Comparison of ENCODE assay signal across 16 cellular contexts in the genomic region with DNA sequence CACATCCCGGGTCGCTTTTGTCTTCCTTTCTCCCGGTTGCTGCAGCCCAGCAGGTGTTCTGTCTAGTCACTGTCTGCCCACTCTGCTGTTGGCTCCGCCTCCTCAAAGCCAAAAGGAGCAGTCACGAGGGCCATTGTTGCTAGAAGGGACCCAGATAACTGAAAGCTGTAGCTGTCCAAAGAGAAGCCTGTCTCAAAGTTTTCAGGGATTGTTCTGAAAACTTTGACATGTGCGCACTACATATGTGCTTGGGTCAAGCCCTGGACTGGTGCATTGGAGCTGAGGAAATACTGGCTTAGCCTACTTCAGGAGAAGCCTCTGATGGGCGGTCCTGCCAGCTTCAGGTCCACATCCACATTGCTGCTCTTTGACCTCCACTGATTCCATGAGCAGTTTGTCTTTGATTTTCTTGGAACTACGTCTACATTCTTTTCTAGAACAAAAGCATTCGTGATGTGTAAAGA. TPM values are rescaled to one million over a fixed set of nuclear protein-coding genes. Genes with fewer than 3 reads are reported as not detected.
DNase-seq lines count a peak whose midpoint lies in the region; ATAC-seq and TF ChIP-seq lines count a peak whose summit lies in the region.
"Had no signal": no experiment of that assay in that cellular context is flagged by ENCODE, and none has a peak within 500 bp of the region (broad histone marks: within the 10 kb centered on the region; RNA-seq: fewer than 3 reads in every experiment).

No MANE protein-coding gene starts in this region.

- no peaks in the 10 kb centered on the region for H3K9me2 ChIP-seq in GM23338 (ENCODE audit: insufficient read depth)

- CTCF ChIA-PET in CD4-positive, alpha-beta T cell (lab: Charles Lee): no interaction called here

- H3K27ac ChIP-seq in GM23338 (ENCODE audit: low read depth) (no peak overlapping the region), endodermal cell (ENCODE audit: low read depth, low read length) (peak overlapping the region; percentile 10)
- H3K27ac ChIP-seq in CD4-positive, alpha-beta T cell (ENCODE audit: low read depth, low read length): no peak overlapping the region
- H3K27ac ChIP-seq: body of pancreas, WERI-Rb-1 had no signal

- TF ChIP-seq CTCF in GM23338 (conservative IDR thresholded peaks at IDR 0.05; ENCODE audit: low read depth in 2 of 2) (no peak), endodermal cell (conservative IDR thresholded peaks at IDR 0.05) (no peak)
- TF ChIP-seq CTCF in CD4-positive, alpha-beta T cell (IDR thresholded peaks at IDR 0.05): no peak

- no peaks in the 10 kb centered on the region for H3K79me2 ChIP-seq in GM23338 (replicated peaks; ENCODE audit: insufficient read depth)

- intact Hi-C loops in CD4-positive, alpha-beta T cell (cut with DNase I, micrococcal nuclease): no loop called here

- DNase-seq in A172 (ENCODE audit: low spot score) (peak; percentile 93), GM23338 (ENCODE audit: low spot score) (peak; percentile 84), NCI-H748 treated with DMSO at 0.1 percent for 48 hours (lab: John Stamatoyannopoulos, UW) (peak; percentile 1), endodermal cell (peak; percentile 90), activated T-cell treated with anti-CD3 and anti-CD28 coated beads for 4 hours (no peak), activated gamma-delta T cell treated with Interleukin-2 at 50 U/mL for 16 hours (no peak)
- no peak for DNase-seq in CD4-positive, alpha-beta T cell
- DNase-seq: activated T-cell treated with anti-CD3 and anti-CD28 coated beads, Interleukin-2, amount 50 U/mL, for 72 hours; body of pancreas; GDM1; head of caudate nucleus; NCI-H2081 treated with DMSO at 0.1 percent for 48 hours; stimulated activated CD4-positive, alpha-beta T cell treated with anti-CD3 and anti-CD28 coated beads, Interleukin-1b, Interleukin-23, amount 100 ng/mL, for 48 hours; WERI-Rb-1 had no signal

- H3K4me3 Mint-ChIP-seq in GM23338 (no peak overlapping the region; the same call in 2 of the 3 replicates), endodermal cell (no peak overlapping the region)
- H3K4me3 Mint-ChIP-seq in CD4-positive, alpha-beta T cell: no peak overlapping the region
- H3K4me3 Mint-ChIP-seq: activated T-cell treated with anti-CD3 and anti-CD28 coated beads, Interleukin-2, amount 50 U/mL, for 72 hours; stimulated activated effector memory CD8-positive, alpha-beta T cell treated with anti-CD3 and anti-CD28 coated beads, Interleukin-12 subunit alpha, Interleukin-12 subunit beta, amount 100 ng/mL, for 72 hours had no signal

- peak overlapping the region; percentile 57; the same call in 1 of the 2 replicates for H2AFZ ChIP-seq in GM23338

- no peaks in the 10 kb centered on the region for H3K27me3 Mint-ChIP-seq in GM23338 (ENCODE audit: insufficient read depth, low read depth, poor library complexity)
- H3K27me3 Mint-ChIP-seq in endodermal cell (ENCODE audit: insufficient read depth): no peaks in the 10 kb centered on the region
- peaks cover 41% of the 10 kb centered on the region for H3K27me3 Mint-ChIP-seq in CD4-positive, alpha-beta T cell

- WGBS in endodermal cell (ENCODE audit: insufficient coverage in 1 of 2, insufficient read length in 1 of 2), 2 experiments: 68 to 75% methylated on average over 9 of the region's 9 CpGs

- H3K27me3 ChIP-seq in GM23338 (ENCODE audit: insufficient read depth) (no peaks in the 10 kb centered on the region), endodermal cell (ENCODE audit: control insufficient read depth, insufficient read depth, low read length, poor library complexity, severe bottlenecking) (no peaks in the 10 kb centered on the region)
- H3K27me3 ChIP-seq in CD4-positive, alpha-beta T cell (ENCODE audit: control insufficient read depth, insufficient read depth, low read length): peaks cover 6% of the 10 kb centered on the region
- H3K27me3 ChIP-seq: body of pancreas had no signal

- H3K36me3 ChIP-seq in GM23338 (ENCODE audit: insufficient read depth) (no peaks in the 10 kb centered on the region), endodermal cell (ENCODE audit: control insufficient read depth, insufficient read depth, low read length) (no peaks in the 10 kb centered on the region)
- H3K36me3 ChIP-seq: WERI-Rb-1 had no signal

- H3K4me1 ChIP-seq in GM23338 (ENCODE audit: insufficient read depth) (no peaks in the 10 kb centered on the region), endodermal cell (ENCODE audit: control insufficient read depth, insufficient read depth, low read length) (no peaks in the 10 kb centered on the region)
- H3K4me1 ChIP-seq: body of pancreas had no signal

- no peak overlapping the region for H3K4me3 ChIP-seq in GM23338
- no peak overlapping the region for H3K4me3 ChIP-seq in endodermal cell (ENCODE audit: low read length)
- H3K4me3 ChIP-seq: body of pancreas had no signal

- peaks cover 6% of the 10 kb centered on the region; the same call in 2 of the 3 replicates for H3K4me1 Mint-ChIP-seq in GM23338
- H3K4me1 Mint-ChIP-seq in endodermal cell: no peaks in the 10 kb centered on the region
- H3K4me1 Mint-ChIP-seq in CD4-positive, alpha-beta T cell (ENCODE audit: low read depth): no peaks in the 10 kb centered on the region

- H3K27ac Mint-ChIP-seq in GM23338 (no peak overlapping the region), endodermal cell (no peak overlapping the region)
- H3K27ac Mint-ChIP-seq in CD4-positive, alpha-beta T cell: no peak overlapping the region
- H3K27ac Mint-ChIP-seq: activated T-cell treated with anti-CD3 and anti-CD28 coated beads, Interleukin-2, amount 50 U/mL, for 72 hours; stimulated activated effector memory CD8-positive, alpha-beta T cell treated with anti-CD3 and anti-CD28 coated beads, Interleukin-12 subunit alpha, Interleukin-12 subunit beta, amount 100 ng/mL, for 72 hours had no signal

- peak; percentile 91 for ATAC-seq in GM23338
- no peak for ATAC-seq in GM21529 (IDR thresholded peaks at IDR 0.05; ENCODE audit: unreplicated experiment)
- no peak for ATAC-seq in CD4-positive, alpha-beta T cell (ENCODE audit: poor library complexity)
- ATAC-seq: activated T-cell treated with anti-CD3 and anti-CD28 coated beads, Interleukin-2, amount 50 U/mL, for 72 hours; body of pancreas; stimulated activated effector memory CD8-positive, alpha-beta T cell treated with anti-CD3 and anti-CD28 coated beads, Interleukin-12 subunit alpha, Interleukin-12 subunit beta, amount 100 ng/mL, for 72 hours had no signal

- no peak overlapping the region for H3K9ac ChIP-seq in endodermal cell (ENCODE audit: extremely low read depth, low read length, poor library complexity, severe bottlenecking)

- H3K36me3 Mint-ChIP-seq in GM23338 (ENCODE audit: low read depth) (no peaks in the 10 kb centered on the region), endodermal cell (ENCODE audit: low read depth) (no peaks in the 10 kb centered on the region)
- H3K36me3 Mint-ChIP-seq in CD4-positive, alpha-beta T cell (ENCODE audit: low read depth): no peaks in the 10 kb centered on the region
- H3K36me3 Mint-ChIP-seq: stimulated activated effector memory CD8-positive, alpha-beta T cell treated with anti-CD3 and anti-CD28 coated beads, Interleukin-12 subunit alpha, Interleukin-12 subunit beta, amount 100 ng/mL, for 72 hours had no signal

- H3K4me2 ChIP-seq in GM23338: no peak overlapping the region

- H3F3A ChIP-seq in GM23338 (replicated peaks; ENCODE audit: low read depth): no peaks in the 10 kb centered on the region

- POLR2A ChIA-PET in CD4-positive, alpha-beta T cell (lab: Charles Lee): no interaction called here

- H3K9me3 Mint-ChIP-seq in GM23338 (no peaks in the 10 kb centered on the region), endodermal cell (no peaks in the 10 kb centered on the region)
- H3K9me3 Mint-ChIP-seq in CD4-positive, alpha-beta T cell: no peaks in the 10 kb centered on the region
- H3K9me3 Mint-ChIP-seq: stimulated activated effector memory CD8-positive, alpha-beta T cell treated with anti-CD3 and anti-CD28 coated beads, Interleukin-12 subunit alpha, Interleukin-12 subunit beta, amount 100 ng/mL, for 72 hours had no signal

- H3K9me3 ChIP-seq in endodermal cell (ENCODE audit: control insufficient read depth, low read length): peaks cover 11% of the 10 kb centered on the region
- H3K9me3 ChIP-seq in CD4-positive, alpha-beta T cell (ENCODE audit: control insufficient read depth, low read length): no peaks in the 10 kb centered on the region
- H3K9me3 ChIP-seq: body of pancreas had no signal

- H4K20me1 ChIP-seq in GM23338 (replicated peaks; ENCODE audit: insufficient read depth): no peaks in the 10 kb centered on the region

TF ChIP-seq in GM23338, 12 proteins besides CTCF, POLR2A, EP300 and RAD21 (continues in another document):
- TF ChIP-seq POLR2AphosphoS5 (IDR thresholded peaks at IDR 0.05; ENCODE audit: low read depth): no peak
- TF ChIP-seq EZH2 (IDR thresholded peaks at IDR 0.05; ENCODE audit: low read depth, unreplicated experiment): no peak
- TF ChIP-seq ZNF331 (CRISPR knock-in tag; IDR thresholded peaks at IDR 0.05; ENCODE audit: low read depth): no peak
- TF ChIP-seq EZH2phosphoT487 (IDR thresholded peaks at IDR 0.05; ENCODE audit: unreplicated experiment): no peak
- no peak for TF ChIP-seq CREB1 (CRISPR knock-in tag; IDR thresholded peaks at IDR 0.05; ENCODE audit: low read depth)
- TF ChIP-seq NANOG (IDR thresholded peaks at IDR 0.05; ENCODE audit: borderline replicate concordance): no peak

RNA-seq across cellular contexts. Expression of gene OR2AT4, which starts 8.8 kb away (rescaled TPM):
- total RNA-seq in A172 (2014; rRNA removed; shearing (Covaris generic)): 0.02 TPM in 1 of 2 replicates, not detected in the other
- total RNA-seq in GM23338 (2014; rRNA removed; shearing (Covaris generic)): not detected in 2 replicates
- polyA plus RNA-seq in GM23338 (2016; fragmentation: Nextera tagmentation; extraction: Ambion mirVana): not detected in 2 replicates
- total RNA-seq in endodermal cell: not detected
- polyA plus RNA-seq in endodermal cell (2013, experiment 1 of 2): not detected
- not detected for polyA plus RNA-seq in endodermal cell (2013, experiment 2 of 2)
- total RNA-seq in CD4-positive, alpha-beta T cell: not detected
- total RNA-seq: activated T-cell treated with anti-CD3 and anti-CD28 coated beads, Interleukin-2, amount 50 U/mL, for 72 hours had no signal

RNA-seq across cellular contexts. Expression of gene SLCO2B1, which starts 45.4 kb away (rescaled TPM):
- total RNA-seq in A172 (2014; rRNA removed; shearing (Covaris generic)): 1.2 and 2.0 TPM in 2 replicates
- not detected in 2 replicates for total RNA-seq in GM23338 (2014; rRNA removed; shearing (Covaris generic))
- 0.03 TPM in 1 of 2 replicates, not detected in the other for polyA plus RNA-seq in GM23338 (2016; fragmentation: Nextera tagmentation; extraction: Ambion mirVana)
- total RNA-seq in endodermal cell: 1 to 10 TPM; 1.1 to 1.9 TPM
- polyA plus RNA-seq in endodermal cell (2013, experiment 1 of 2): 0.71 TPM
- 0.21 TPM for polyA plus RNA-seq in endodermal cell (2013, experiment 2 of 2)
- total RNA-seq in CD4-positive, alpha-beta T cell: not detected
- total RNA-seq: activated T-cell treated with anti-CD3 and anti-CD28 coated beads, Interleukin-2, amount 50 U/mL, for 72 hours had no signal

Comparison
In these comparisons a context has a peak if more than half of its experiments do, and no peak if none do; other contexts are left out.
1. DNase-seq: peak in A172 (single experiment), GM23338 (single experiment), NCI-H748 treated with DMSO at 0.1 percent for 48 hours (single experiment) and endodermal cell (single experiment); none in activated T-cell treated with anti-CD3 and anti-CD28 coated beads for 4 hours (single experiment), CD4-positive, alpha-beta T cell (0 of 10) and activated gamma-delta T cell treated with Interleukin-2 at 50 U/mL for 16 hours (single experiment).